ENCODE assay signal across 8 cellular contexts in the genomic region with DNA sequence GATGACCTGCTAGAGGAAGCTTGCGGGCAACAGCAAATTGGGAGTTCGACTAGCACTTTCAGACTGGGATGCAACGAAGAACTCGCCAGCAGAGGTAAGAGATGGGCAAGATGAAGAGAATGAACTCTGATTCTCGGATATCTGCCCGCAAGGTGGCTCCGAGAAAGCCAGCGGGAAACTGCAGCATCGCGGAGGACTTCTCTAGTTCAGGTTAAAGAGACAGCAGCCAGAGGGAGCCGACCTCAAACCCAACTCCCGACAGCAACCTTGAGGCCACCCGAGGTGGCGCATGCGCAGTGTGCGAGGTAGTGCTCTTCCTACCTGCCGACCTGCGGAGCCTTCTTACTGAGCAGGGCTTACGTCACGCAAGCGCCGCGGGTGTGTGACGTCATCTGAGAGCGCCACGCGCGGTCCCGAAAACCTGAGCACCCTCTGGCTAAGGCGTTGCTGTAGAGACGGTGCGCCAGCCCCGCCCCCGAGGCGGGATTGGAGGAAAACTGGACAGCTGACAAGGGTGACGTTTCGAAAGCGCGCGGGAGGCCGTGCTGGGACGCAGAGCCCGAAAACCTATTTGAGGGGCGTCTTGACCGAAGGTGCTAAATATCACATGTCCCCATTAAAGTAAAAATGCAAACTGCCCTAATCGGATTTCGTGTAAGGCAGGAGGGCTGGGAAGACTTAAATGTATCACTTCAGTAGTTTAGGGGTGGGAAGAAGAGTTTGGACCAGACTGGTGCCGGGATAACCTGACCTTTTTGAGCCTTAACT.
DNase-seq lines count a peak whose midpoint lies in the region; ATAC-seq and TF ChIP-seq lines count a peak whose summit lies in the region.

No MANE protein-coding gene starts in this region.

- H3K4me2 ChIP-seq in KMS-11: peak overlapping the region; percentile 87

- H3K9ac ChIP-seq in KMS-11 (peak overlapping the region; percentile 16; the same call in 1 of the 2 replicates), muscle layer of colon (ENCODE audit: low read length) (peak overlapping the region; percentile 97)

- ATAC-seq in GM21737 (IDR thresholded peaks at IDR 0.05; ENCODE audit: unreplicated experiment) (peak; percentile 72), Panc1 (peak; percentile 96)
- peak; percentile 91 to 92 for ATAC-seq in activated T-cell treated with anti-CD3 and anti-CD28 coated beads, Interleukin-2, amount 50 U/mL, for 72 hours (replicated peaks in 1 of 2)

- peak overlapping the region; percentile 97 to 99 for H3K4me3 Mint-ChIP-seq in activated T-cell treated with anti-CD3 and anti-CD28 coated beads, Interleukin-2, amount 50 U/mL, for 72 hours

- CTCF ChIA-PET in Panc1 (lab: Charles Lee): interaction anchor here (0.6 kb wide), 1 partner anchor 33 kb away, joined by 5 read pairs; no protein-coding TSS in a partner anchor

- in situ Hi-C loops in Panc1 (cut with HindIII; ENCODE audit: low pct_unique_long_range_greater_than_20kb, low sequenced_read_pairs): no loop called here

- DNase-seq in DMS79 (lab: John Stamatoyannopoulos, UW): peak; percentile 98
- DNase-seq in Panc1 (ENCODE audit: low read depth, low spot score): peak; percentile 99
- peak; percentile 99 to 100 for DNase-seq in activated T-cell treated with anti-CD3 and anti-CD28 coated beads, Interleukin-2, amount 50 U/mL, for 72 hours
- DNase-seq in esophagus muscularis mucosa (ENCODE audit: extremely low spot score): peak; percentile 100
- peak; percentile 99 to 100 for DNase-seq in stimulated activated CD8-positive, alpha-beta memory T cell treated with anti-CD3 and anti-CD28 coated beads, Interleukin-7, amount 100 ng/mL, for 1 hour (ENCODE audit: low read depth in 2 of 2)

- H3K9me3 ChIP-seq in Panc1 (ENCODE audit: control insufficient read depth, insufficient read depth, low read depth, low read length) (no peaks in the 10 kb centered on the region), esophagus muscularis mucosa (no peaks in the 10 kb centered on the region), muscle layer of colon (ENCODE audit: low read length) (no peaks in the 10 kb centered on the region)

- intact Hi-C loops in Panc1 (cut with micrococcal nuclease; ENCODE audit: unreplicated experiment): no loop called here
- intact Hi-C loops in esophagus muscularis mucosa (cut with DNase I): no loop called here

- peaks cover 54% of the 10 kb centered on the region for H3K4me1 Mint-ChIP-seq in activated T-cell treated with anti-CD3 and anti-CD28 coated beads, Interleukin-2, amount 50 U/mL, for 72 hours (ENCODE audit: low read depth)

- 5% methylated on average over 26 of the region's 48 CpGs for WGBS in esophagus muscularis mucosa

- POLR2A ChIA-PET in Panc1 (lab: Charles Lee): no interaction called here

- H3K9me3 Mint-ChIP-seq in activated T-cell treated with anti-CD3 and anti-CD28 coated beads, Interleukin-2, amount 50 U/mL, for 72 hours: no peaks in the 10 kb centered on the region

- H3K27me3 ChIP-seq in KMS-11 (ENCODE audit: insufficient read depth, low read depth): no peaks in the 10 kb centered on the region
- H3K27me3 ChIP-seq in Panc1 (ENCODE audit: control insufficient read depth, insufficient read depth, low read length): no peaks in the 10 kb centered on the region
- H3K27me3 ChIP-seq in esophagus muscularis mucosa: no peaks in the 10 kb centered on the region
- H3K27me3 ChIP-seq in muscle layer of colon (ENCODE audit: control insufficient read depth in 1 of 2, insufficient read depth in 2 of 2, low read length in 2 of 2): no peaks in the 10 kb centered on the region

- no peaks in the 10 kb centered on the region for H4K20me1 ChIP-seq in KMS-11 (ENCODE audit: insufficient read depth)

- peak overlapping the region; percentile 83 for H3K27ac Mint-ChIP-seq in activated T-cell treated with anti-CD3 and anti-CD28 coated beads, Interleukin-2, amount 50 U/mL, for 72 hours

- BruUV-seq in Panc1 (replicated peaks; lab: Mats Ljungman, UMichigan): no TSS peak

- TF ChIP-seq EP300 in esophagus muscularis mucosa (IDR thresholded peaks at IDR 0.05): no peak

- peak overlapping the region; percentile 95 for H3K4me3 ChIP-seq in KMS-11 (IDR thresholded peaks at IDR 0.05; ENCODE audit: insufficient read depth, low read depth, low read length)
- peak overlapping the region; percentile 46 to 91 for H3K4me3 ChIP-seq in Panc1 (ENCODE audit: low read depth in 2 of 2, low read length in 2 of 2)
- H3K4me3 ChIP-seq in esophagus muscularis mucosa: peak overlapping the region; percentile 55 to 66 (median 62)
- peak overlapping the region; percentile 43 to 83 for H3K4me3 ChIP-seq in muscle layer of colon (ENCODE audit: low read depth in 1 of 2, low read length in 2 of 2)

- H3K36me3 ChIP-seq in KMS-11 (ENCODE audit: insufficient read depth): no peaks in the 10 kb centered on the region
- no peaks in the 10 kb centered on the region for H3K36me3 ChIP-seq in Panc1 (ENCODE audit: control insufficient read depth, insufficient read depth, low read length)
- no peaks in the 10 kb centered on the region for H3K36me3 ChIP-seq in esophagus muscularis mucosa
- H3K36me3 ChIP-seq in muscle layer of colon (ENCODE audit: insufficient read depth, low read length): no peaks in the 10 kb centered on the region

- H3K36me3 Mint-ChIP-seq in activated T-cell treated with anti-CD3 and anti-CD28 coated beads, Interleukin-2, amount 50 U/mL, for 72 hours (ENCODE audit: insufficient read depth in 2 of 2): no peaks in the 10 kb centered on the region

- no peaks in the 10 kb centered on the region for H3K27me3 Mint-ChIP-seq in activated T-cell treated with anti-CD3 and anti-CD28 coated beads, Interleukin-2, amount 50 U/mL, for 72 hours (ENCODE audit: low read depth)

- H3K27ac ChIP-seq in KMS-11 (peak overlapping the region; percentile 90), Panc1 (ENCODE audit: low read length) (peak overlapping the region; percentile 97), esophagus muscularis mucosa (replicated peaks in 1 of 4) (peak overlapping the region; percentile 83 to 91 (median 89)), muscle layer of colon (ENCODE audit: low read depth, low read length) (peak overlapping the region; percentile 86)

- peak overlapping the region; percentile 56 for H2AFZ ChIP-seq in KMS-11 (ENCODE audit: low read depth)

- no peaks in the 10 kb centered on the region for H3K79me2 ChIP-seq in KMS-11 (ENCODE audit: insufficient read depth, low read depth)

- TF ChIP-seq CTCF in KMS-11 (conservative IDR thresholded peaks at IDR 0.05; ENCODE audit: low read depth, low read length) (no peak), Panc1 (IDR thresholded peaks at IDR 0.05) (no peak), esophagus muscularis mucosa (IDR thresholded peaks at IDR 0.05) (peak; percentile 10 to 44 (median 12))

- peaks cover 53% of the 10 kb centered on the region for H3K4me1 ChIP-seq in KMS-11 (ENCODE audit: low read depth, poor library complexity, severe bottlenecking)
- H3K4me1 ChIP-seq in Panc1 (ENCODE audit: control insufficient read depth, insufficient read depth, low read length): peaks cover 21% of the 10 kb centered on the region
- peaks cover 6 to 16% (median 14%) of the 10 kb centered on the region in 4 donors for H3K4me1 ChIP-seq in esophagus muscularis mucosa
- H3K4me1 ChIP-seq in muscle layer of colon (ENCODE audit: insufficient read depth, low read length): peaks cover 10% of the 10 kb centered on the region

- TF ChIP-seq POLR2A in esophagus muscularis mucosa (IDR thresholded peaks at IDR 0.05; ENCODE audit: low read depth): no peak

Comparison
In these comparisons a context has a peak if more than half of its experiments do, and no peak if none do; other contexts are left out.
1. Peak in every context shown above with its lines: DNase-seq, ATAC-seq, H3K4me3 ChIP-seq and H3K27ac ChIP-seq.
2. CTCF ChIP-seq: peak in esophagus muscularis mucosa (3 of 3); none in KMS-11 (single experiment) and Panc1 (single experiment).